6 cellular contexts compared by ENCODE assay signal in genomic region chr9:138212811-138213210, GRCh38.
DNase-seq lines count a peak whose midpoint lies in the region; ATAC-seq and TF ChIP-seq lines count a peak whose summit lies in the region.
"Not testable (repeated sequence)": the region's sequence is repeated elsewhere in the genome, so short reads cannot be mapped to it uniquely, and the experiment has no call there.

No MANE protein-coding gene starts in this region.

- not testable (repeated sequence) for H3K27me3 Mint-ChIP-seq in activated CD4-positive, alpha-beta T cell treated with anti-CD3 and anti-CD28 coated beads, Interleukin-2, amount 10 ng/mL, durations not matched to agents 24 days and 14 days; stimulated activated memory B cell treated with anti-CD40 and anti-IgM and Interleukin-4, amounts not matched to agents 10 μg/mL and 1 μg/mL and 100 μg/mL, for 72 hours

- not testable (repeated sequence) for H3K27me3 ChIP-seq in lower lobe of right lung (ENCODE audit: low read depth)

- ATAC-seq in left ventricle myocardium superior, lower lobe of right lung: not testable (repeated sequence)
- peak; percentile 15 for ATAC-seq in stimulated activated memory B cell treated with anti-CD40 and anti-IgM and Interleukin-4, amounts not matched to agents 10 μg/mL and 1 μg/mL and 100 μg/mL, for 72 hours

- not testable (repeated sequence) for H3K36me3 ChIP-seq in lower lobe of right lung

- not testable (repeated sequence) for H3K27ac ChIP-seq in lower lobe of right lung

- not testable (repeated sequence) for H3K4me3 Mint-ChIP-seq in activated CD4-positive, alpha-beta T cell treated with anti-CD3 and anti-CD28 coated beads, Interleukin-2, amount 10 ng/mL, durations not matched to agents 24 days and 14 days; stimulated activated memory B cell treated with anti-CD40 and anti-IgM and Interleukin-4, amounts not matched to agents 10 μg/mL and 1 μg/mL and 100 μg/mL, for 72 hours

- not testable (repeated sequence) for H3K36me3 Mint-ChIP-seq in activated CD4-positive, alpha-beta T cell treated with anti-CD3 and anti-CD28 coated beads, Interleukin-2, amount 10 ng/mL, durations not matched to agents 24 days and 14 days (ENCODE audit: low read depth); stimulated activated memory B cell treated with anti-CD40 and anti-IgM and Interleukin-4, amounts not matched to agents 10 μg/mL and 1 μg/mL and 100 μg/mL, for 72 hours

- H3K9me3 ChIP-seq in lower lobe of right lung, result not testable (repeated sequence)

- not testable (repeated sequence) for H3K4me3 ChIP-seq in lower lobe of right lung

- H3K4me1 Mint-ChIP-seq in activated CD4-positive, alpha-beta T cell treated with anti-CD3 and anti-CD28 coated beads, Interleukin-2, amount 10 ng/mL, durations not matched to agents 24 days and 14 days; stimulated activated memory B cell treated with anti-CD40 and anti-IgM and Interleukin-4, amounts not matched to agents 10 μg/mL and 1 μg/mL and 100 μg/mL, for 72 hours: not testable (repeated sequence)

- not testable (repeated sequence) for H3K27ac Mint-ChIP-seq in activated CD4-positive, alpha-beta T cell treated with anti-CD3 and anti-CD28 coated beads, Interleukin-2, amount 10 ng/mL, durations not matched to agents 24 days and 14 days; stimulated activated memory B cell treated with anti-CD40 and anti-IgM and Interleukin-4, amounts not matched to agents 10 μg/mL and 1 μg/mL and 100 μg/mL, for 72 hours

- H3K4me1 ChIP-seq in lower lobe of right lung, result not testable (repeated sequence)

- DNase-seq in activated CD4-positive, alpha-beta T cell treated with anti-CD3 and anti-CD28 coated beads, Interleukin-2, amount 10 ng/mL, durations not matched to agents 24 days and 14 days, result peak; percentile 46
- DNase-seq in ecto neural progenitor cell (ENCODE audit: low spot score), result peak; percentile 10
- DNase-seq in left ventricle myocardium superior, result peak; percentile 3
- DNase-seq in lower lobe of right lung, result peak; percentile 30
- peak; percentile 25 for DNase-seq in posterior vena cava (ENCODE audit: low spot score)

- not testable (repeated sequence) for TF ChIP-seq CTCF in lower lobe of right lung (IDR thresholded peaks at IDR 0.05)

- H3K9me3 Mint-ChIP-seq in activated CD4-positive, alpha-beta T cell treated with anti-CD3 and anti-CD28 coated beads, Interleukin-2, amount 10 ng/mL, durations not matched to agents 24 days and 14 days; stimulated activated memory B cell treated with anti-CD40 and anti-IgM and Interleukin-4, amounts not matched to agents 10 μg/mL and 1 μg/mL and 100 μg/mL, for 72 hours: not testable (repeated sequence)

- intact Hi-C loops in activated CD4-positive, alpha-beta T cell treated with anti-CD3 and anti-CD28 coated beads, Interleukin-2, amount 10 ng/mL, durations not matched to agents 24 days and 14 days (cut with micrococcal nuclease); left ventricle myocardium superior (cut with micrococcal nuclease); lower lobe of right lung (cut with DNase I); posterior vena cava (cut with DNase I): not testable (repeated sequence)
